ENCODE assay signal across 30 cellular contexts in the genomic region with DNA sequence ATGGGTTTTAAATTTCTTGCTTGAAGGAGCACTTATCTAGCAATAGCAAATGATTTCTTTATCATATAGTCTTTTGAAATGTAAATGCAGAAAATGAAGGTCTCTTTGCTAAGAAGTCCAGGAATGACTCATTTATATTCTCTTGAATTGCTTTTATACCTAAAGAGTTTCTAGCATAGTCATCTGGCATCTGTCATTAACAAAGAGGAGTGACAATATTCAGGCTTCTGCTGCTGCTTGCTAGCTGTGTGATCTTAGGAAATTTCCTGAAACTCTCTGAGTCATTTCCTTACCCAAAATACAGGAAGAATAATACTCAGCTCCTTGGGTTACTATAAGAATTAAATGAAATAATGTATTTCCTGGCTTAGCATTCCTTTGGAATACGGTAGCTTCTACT.
DNase-seq lines count a peak whose midpoint lies in the region; ATAC-seq and TF ChIP-seq lines count a peak whose summit lies in the region.
"Had no signal": no experiment of that assay in that cellular context is flagged by ENCODE, and none has a peak within 500 bp of the region (broad histone marks: within the 10 kb centered on the region; RNA-seq: fewer than 3 reads in every experiment).

No MANE protein-coding gene starts in this region.

- no peaks in the 10 kb centered on the region for H3K9me3 ChIP-seq in SK-N-MC (ENCODE audit: low read depth, low read length)
- H3K9me3 ChIP-seq: Caco-2, neutrophil, suprapubic skin had no signal

- ATAC-seq in HG02885 (IDR thresholded peaks at IDR 0.05; ENCODE audit: poor library complexity, unreplicated experiment) = peak; percentile 56
- ATAC-seq in GM21515 (IDR thresholded peaks at IDR 0.05; ENCODE audit: unreplicated experiment) = no peak
- ATAC-seq in left colon = no peak
- ATAC-seq: activated CD8-positive, alpha-beta memory T cell treated with anti-CD3 and anti-CD28 coated beads, Interleukin-2, amount 10 ng/mL, durations not matched to agents 7 days and 5 days; left lobe of liver; Right ventricle myocardium inferior had no signal

- no peak for TF ChIP-seq CTCF in foreskin fibroblast (IDR thresholded peaks at IDR 0.05; ENCODE audit: low read depth, low read length)

- no peak overlapping the region for H3K9ac ChIP-seq in SK-N-MC (ENCODE audit: insufficient read length)

- intact Hi-C loops in left colon (cut with DNase I, micrococcal nuclease) = no loop called here

- DNase-seq in AML-193 (lab: John Stamatoyannopoulos, UW) = peak; percentile 67 to 70
- peak; percentile 73 for DNase-seq in SK-N-MC (ENCODE audit: low read depth, low spot score)
- peak; percentile 5 to 6 for DNase-seq in foreskin fibroblast
- no peak for DNase-seq in substantia nigra (lab: John Stamatoyannopoulos, UW)
- DNase-seq in left colon = no peak
- DNase-seq in NCI-H345 treated with DMSO at 0.1 percent for 48 hours (lab: John Stamatoyannopoulos, UW; ENCODE audit: unreplicated experiment) = no peak
- DNase-seq: activated CD4-positive, alpha-beta T cell treated with anti-CD3 and anti-CD28 coated beads, Interleukin-2, amount 50 U/mL, for 1 hour; activated CD8-positive, alpha-beta memory T cell treated with anti-CD3 and anti-CD28 coated beads, Interleukin-2, amount 10 ng/mL, durations not matched to agents 7 days and 5 days; activated naive CD4-positive, alpha-beta T cell treated with anti-CD3 and anti-CD28 coated beads for 36 hours; Caco-2; DND-41; foreskin melanocyte; GOT3; hypothalamus; immature natural killer cell; mesenchymal stem cell; NCI-H1092 treated with DMSO at 0.1 percent for 48 hours; NCI-H187 treated with DMSO at 0.1 percent for 48 hours; NCI-H2227 treated with DMSO at 0.1 percent for 48 hours; NCI-H748 treated with DMSO at 0.1 percent for 48 hours; stimulated activated CD4-positive, alpha-beta T cell treated with anti-CD3 and anti-CD28 coated beads, Interleukin-15, amount 100 ng/mL, for 24 hours; stimulated activated naive B cell treated with anti-CD40 and anti-IgM and Interleukin-4, amounts not matched to agents 10 μg/mL and 1 μg/mL and 100 μg/mL, for 72 hours had no signal

- peak overlapping the region; percentile 2; the same call in 1 of the 2 replicates for H3K4me3 ChIP-seq in SK-N-MC
- H3K4me3 ChIP-seq in foreskin fibroblast (ENCODE audit: low read depth in 1 of 2, low read length in 2 of 2) = no peak overlapping the region
- H3K4me3 ChIP-seq: suprapubic skin had no signal

- H3K36me3 ChIP-seq in SK-N-MC (ENCODE audit: insufficient read depth, low read length) = no peaks in the 10 kb centered on the region
- H3K36me3 ChIP-seq: neutrophil, suprapubic skin had no signal

- H3K27ac ChIP-seq in SK-N-MC = peak overlapping the region; percentile 4; the same call in 1 of the 2 replicates
- H3K27ac ChIP-seq in substantia nigra (ENCODE audit: low read depth, low read length, poor library complexity, severe bottlenecking) = no peak overlapping the region
- H3K27ac ChIP-seq: C4-2B, epithelial cell of prostate, neutrophil, suprapubic skin had no signal

Comparison
In these comparisons a context has a peak if more than half of its experiments do, and no peak if none do; other contexts are left out.
1. DNase-seq: peak in AML-193 (2 of 2), SK-N-MC (single experiment) and foreskin fibroblast (2 of 2); none in substantia nigra (0 of 49), left colon (0 of 2) and NCI-H345 treated with DMSO at 0.1 percent for 48 hours (single experiment).